In the genomic region with DNA sequence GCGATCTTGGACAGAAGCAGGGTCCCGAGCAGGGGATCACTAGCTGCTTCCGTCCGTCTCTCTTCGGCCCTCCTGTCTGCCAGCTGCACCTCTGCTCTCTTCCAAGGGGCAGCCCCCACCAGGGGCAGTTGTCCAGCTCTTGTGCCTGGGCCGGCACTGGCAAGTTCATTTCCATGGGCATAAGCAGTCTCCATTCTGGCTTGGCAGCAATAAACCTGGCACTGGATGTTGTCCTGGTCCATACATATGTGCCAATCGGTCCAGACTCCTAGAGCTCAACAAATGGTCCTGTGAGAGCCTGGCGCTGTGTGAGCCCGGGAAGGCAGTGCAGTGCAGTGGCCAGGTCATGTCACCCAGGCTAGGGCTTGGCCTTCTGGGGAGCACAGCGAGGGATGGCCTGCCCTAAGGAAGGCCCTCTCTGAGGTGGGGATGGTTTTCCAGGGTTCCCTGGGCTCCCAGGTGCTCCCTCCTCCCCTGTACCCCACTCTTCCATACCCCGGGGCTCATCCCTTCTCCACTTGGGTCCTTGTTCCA, we compare ENCODE assay signal across 29 cellular contexts.
"Had no signal": no experiment of that assay in that cellular context is flagged by ENCODE, and none has a peak within 500 bp of the region (broad histone marks: within the 10 kb centered on the region; RNA-seq: fewer than 3 reads in every experiment).

No MANE protein-coding gene starts in this region.

- H2AFZ ChIP-seq: neural progenitor cell, parathyroid adenoma had no signal

- H3K27me3 ChIP-seq: heart left ventricle, neural progenitor cell, neutrophil, right atrium auricular region, right lobe of liver, suprapubic skin, tibial nerve, upper lobe of left lung had no signal

- H3K9me3 ChIP-seq: neutrophil, right lobe of liver had no signal

- H3K79me2 ChIP-seq: parathyroid adenoma had no signal

- FAIRE-seq: islet of Langerhans, urothelium cell line had no signal

- H3K4me3 ChIP-seq: heart left ventricle, left ventricle myocardium inferior, lung, neural progenitor cell, right atrium auricular region, right lobe of liver, smooth muscle cell, suprapubic skin, thoracic aorta, tibial nerve, upper lobe of left lung had no signal

- H3K27me3 Mint-ChIP-seq: stimulated activated naive CD8-positive, alpha-beta T cell treated with anti-CD3 and anti-CD28 coated beads, Interleukin-15, Interleukin-2, amounts not matched to agents 100 ng/mL and 50 ng/mL, for 24 hours had no signal

- H3K36me3 ChIP-seq: heart left ventricle, left ventricle myocardium inferior, neural progenitor cell, neutrophil, right atrium auricular region, right lobe of liver, suprapubic skin, thoracic aorta, tibial nerve, upper lobe of left lung had no signal

- H3K4me1 ChIP-seq: heart left ventricle, left ventricle myocardium inferior, parathyroid adenoma, right atrium auricular region, right lobe of liver, suprapubic skin, tibial nerve, upper lobe of left lung had no signal

- DNase-seq: hypothalamus; immature natural killer cell; left ventricle myocardium inferior; naive B cell; natural killer cell; nephron progenitor cell; occipital lobe; right lobe of liver; stimulated activated CD4-positive, alpha-beta T cell treated with anti-CD3 and anti-CD28 coated beads, Interleukin-12 subunit alpha, Interleukin-12 subunit beta, amount 100 ng/mL, for 4 hours; stimulated activated CD4-positive, alpha-beta T cell treated with anti-CD3 and anti-CD28 coated beads, Interleukin-15, amount 100 ng/mL, for 24 hours; stimulated activated CD4-positive, alpha-beta T cell treated with anti-CD3 and anti-CD28 coated beads, Interleukin-4, amount 100 ng/mL, for 24 hours; stimulated activated naive CD4-positive, alpha-beta T cell; upper lobe of left lung had no signal

- ATAC-seq: heart left ventricle; natural killer cell; stimulated activated effector memory CD8-positive, alpha-beta T cell treated with anti-CD3 and anti-CD28 coated beads, Interleukin-12 subunit alpha, Interleukin-12 subunit beta, amount 100 ng/mL, for 72 hours had no signal

- H3K27ac Mint-ChIP-seq: immature natural killer cell; mesothelial cell of epicardium; naive B cell; natural killer cell; nephron progenitor cell; neural progenitor cell; progenitor cell of endocrine pancreas; stimulated activated effector memory CD8-positive, alpha-beta T cell treated with anti-CD3 and anti-CD28 coated beads, Interleukin-12 subunit alpha, Interleukin-12 subunit beta, amount 100 ng/mL, for 72 hours; stimulated activated naive CD8-positive, alpha-beta T cell treated with anti-CD3 and anti-CD28 coated beads, Interleukin-15, Interleukin-2, amounts not matched to agents 100 ng/mL and 50 ng/mL, for 24 hours had no signal

- H3K27ac ChIP-seq: heart left ventricle, left ventricle myocardium inferior, neural progenitor cell, neutrophil, parathyroid adenoma, right atrium auricular region, right lobe of liver, suprapubic skin, thoracic aorta, tibial nerve, upper lobe of left lung had no signal

- H3K36me3 Mint-ChIP-seq: mesothelial cell of epicardium; neural progenitor cell; stimulated activated effector memory CD8-positive, alpha-beta T cell treated with anti-CD3 and anti-CD28 coated beads, Interleukin-12 subunit alpha, Interleukin-12 subunit beta, amount 100 ng/mL, for 72 hours had no signal

- H3K9ac ChIP-seq: neural progenitor cell, parathyroid adenoma had no signal

- H3K4me3 Mint-ChIP-seq: immature natural killer cell; mesothelial cell of epicardium; natural killer cell; nephron progenitor cell; neural progenitor cell; stimulated activated effector memory CD8-positive, alpha-beta T cell treated with anti-CD3 and anti-CD28 coated beads, Interleukin-12 subunit alpha, Interleukin-12 subunit beta, amount 100 ng/mL, for 72 hours; stimulated activated naive CD8-positive, alpha-beta T cell treated with anti-CD3 and anti-CD28 coated beads, Interleukin-15, Interleukin-2, amounts not matched to agents 100 ng/mL and 50 ng/mL, for 24 hours had no signal

- H3K9me3 Mint-ChIP-seq: stimulated activated effector memory CD8-positive, alpha-beta T cell treated with anti-CD3 and anti-CD28 coated beads, Interleukin-12 subunit alpha, Interleukin-12 subunit beta, amount 100 ng/mL, for 72 hours had no signal

- H3K4me2 ChIP-seq: neural progenitor cell, smooth muscle cell had no signal
